Comparison of ENCODE assay signal across 9 cellular contexts in genomic region chr3:140736863-140737460, GRCh38. TPM values are rescaled to one million over a fixed set of nuclear protein-coding genes. Genes with fewer than 3 reads are reported as not detected.
DNase-seq lines count a peak whose midpoint lies in the region; ATAC-seq, FAIRE-seq and TF ChIP-seq lines count a peak whose summit lies in the region.
"Had no signal": no experiment of that assay in that cellular context is flagged by ENCODE, and none has a peak within 500 bp of the region (broad histone marks: within the 10 kb centered on the region; RNA-seq: fewer than 3 reads in every experiment).

No MANE protein-coding gene starts in this region.

- no peaks in the 10 kb centered on the region for H3K9me3 ChIP-seq in left lung

- no peak for FAIRE-seq in H54 (lab: Jason Lieb, UNC)

- H3K9me3 Mint-ChIP-seq in Calu3 (ENCODE audit: low read depth, unreplicated experiment) = peaks cover 3% of the 10 kb centered on the region

- no peaks in the 10 kb centered on the region for H3K4me1 ChIP-seq in left lung

- H3K4me1 Mint-ChIP-seq in Calu3 (ENCODE audit: low read depth, unreplicated experiment) = no peaks in the 10 kb centered on the region

- peak; percentile 73 for DNase-seq in Calu3
- peak; percentile 10 for DNase-seq in H54 (ENCODE audit: insufficient read length, low spot score)
- DNase-seq in NCI-H524 (lab: John Stamatoyannopoulos, UW) = peak; percentile 47 to 81
- DNase-seq in cerebellum (ENCODE audit: low spot score) = peak; percentile 2
- no peak for DNase-seq in left lung
- no peak for DNase-seq in GF-D8 (lab: John Stamatoyannopoulos, UW)

- no peak overlapping the region for H3K27ac Mint-ChIP-seq in Calu3 (ENCODE audit: unreplicated experiment)

- no peaks in the 10 kb centered on the region for H3K36me3 ChIP-seq in left lung

- no peak overlapping the region for H3K4me3 ChIP-seq in left lung

- H3K36me3 Mint-ChIP-seq in Calu3 (ENCODE audit: insufficient read depth, unreplicated experiment) = no peaks in the 10 kb centered on the region

- H3K27me3 ChIP-seq in left lung = no peaks in the 10 kb centered on the region

- intact Hi-C loops in Calu3 (cut with micrococcal nuclease; ENCODE audit: unreplicated experiment) (loop anchor here (1.0 to 10.0 kb wide), 9 partner anchors 125 to 800 kb away; partner anchors contain the start of gene CLSTN2), left lung (cut with DNase I) (no loop called here)

- peaks cover 98% of the 10 kb centered on the region for H3K27me3 Mint-ChIP-seq in Calu3 (ENCODE audit: unreplicated experiment)

- no peak for TF ChIP-seq POLR2A in H54 (IDR thresholded peaks at IDR 0.05; ENCODE audit: low read depth, low read length)

- ATAC-seq in left lung = peak; percentile 74
- ATAC-seq in HG02870 (IDR thresholded peaks at IDR 0.05; ENCODE audit: unreplicated experiment) = no peak
- no peak for ATAC-seq in HG03025 (IDR thresholded peaks at IDR 0.05; ENCODE audit: low FRiP score, unreplicated experiment)

- no peak overlapping the region for H3K27ac ChIP-seq in left lung

- no peak overlapping the region for H3K4me3 Mint-ChIP-seq in Calu3 (ENCODE audit: low read depth, unreplicated experiment)

- BruUV-seq in Calu3 (replicated peaks; lab: Mats Ljungman, UMichigan) = no TSS peak

- CTCF ChIA-PET in Calu3 (lab: Charles Lee) = interaction anchor here (0.6 to 1.3 kb wide), 4 partner anchors 17 to 1299 kb away, joined by 3 to 4 read pairs (median 4); no protein-coding TSS in a partner anchor

- TF ChIP-seq CTCF in Calu3 (IDR thresholded peaks at IDR 0.05; ENCODE audit: unreplicated experiment) = peak; percentile 74
- peak; percentile 15 to 30 for TF ChIP-seq CTCF in left lung (IDR thresholded peaks at IDR 0.05)

RNA-seq across cellular contexts. Expression of gene TRIM42, which starts 59.1 kb away (rescaled TPM):
- total RNA-seq in Calu3 (2022) (not detected in 2 replicates), cerebellum (not detected), left lung (not detected)
- total RNA-seq: glomerular endothelial cell had no signal

Comparison
In these comparisons a context has a peak if more than half of its experiments do, and no peak if none do; other contexts are left out.
1. DNase-seq: peak in Calu3 (single experiment), H54 (single experiment), NCI-H524 (2 of 2) and cerebellum (single experiment); none in left lung (0 of 2) and GF-D8 (single experiment).